1 cellular context compared by ENCODE assay signal in genomic region chr1:66982561-66983285, GRCh38.
TF ChIP-seq lines count a peak whose summit lies in the region.

No MANE protein-coding gene starts in this region.

TF ChIP-seq in HepG2, 621 proteins besides CTCF, POLR2A, EP300 and RAD21 (continued from another document):
- TF ChIP-seq HNF4A (CRISPR knock-in tag; IDR thresholded peaks at IDR 0.05) (peak; percentile 69), ZNF607 (CRISPR knock-in tag; IDR thresholded peaks at IDR 0.05; ENCODE audit: borderline replicate concordance) (no peak), NR2F2 (IDR thresholded peaks at IDR 0.05; ENCODE audit: borderline replicate concordance, low read depth) (0 out of 2 replicates have a peak, but pooled peaks have one; percentile 36), BCL6 (CRISPR knock-in tag; IDR thresholded peaks at IDR 0.05) (peak; percentile 98), MBNL3 (CRISPR knock-in tag; conservative IDR thresholded peaks at IDR 0.05) (no peak), FOXA3 (CRISPR knock-in tag; IDR thresholded peaks at IDR 0.05) (0 out of 2 replicates have a peak, but pooled peaks have one; percentile 9), ARID5B (CRISPR knock-in tag; IDR thresholded peaks at IDR 0.05) (0 out of 2 replicates have a peak, but pooled peaks have one; percentile 28), RARA (CRISPR knock-in tag; IDR thresholded peaks at IDR 0.05) (peak; percentile 72), HNF4G (IDR thresholded peaks at IDR 0.05; ENCODE audit: borderline replicate concordance, low read depth, low read length) (peak; percentile 12; the same call in 1 of the 2 replicates), HNF4G (CRISPR knock-in tag; IDR thresholded peaks at IDR 0.05; ENCODE audit: borderline replicate concordance, low read depth) (no peak)
